15 cellular contexts compared by ENCODE assay signal in genomic region chr5:171946382-171946781, GRCh38.
DNase-seq lines count a peak whose midpoint lies in the region; ATAC-seq and TF ChIP-seq lines count a peak whose summit lies in the region.
"Had no signal": no experiment of that assay in that cellular context is flagged by ENCODE, and none has a peak within 500 bp of the region (broad histone marks: within the 10 kb centered on the region; RNA-seq: fewer than 3 reads in every experiment).

No MANE protein-coding gene starts in this region.

- BruUV-seq in Calu3 (replicated peaks; lab: Mats Ljungman, UMichigan): no TSS peak

- peaks cover 15% of the 10 kb centered on the region for H3K4me1 ChIP-seq in mucosa of descending colon (ENCODE audit: low read depth)

- intact Hi-C loops in Calu3 (cut with micrococcal nuclease; ENCODE audit: unreplicated experiment): loop anchor here (1.0 kb wide), 1 partner anchor 8 kb away; no protein-coding TSS in a partner anchor
- intact Hi-C loops in mucosa of descending colon (cut with DNase I, micrococcal nuclease): no loop called here
- intact Hi-C loops in activated CD4-positive, alpha-beta T cell treated with anti-CD3 and anti-CD28 coated beads, Interleukin-2, amount 10 ng/mL, durations not matched to agents 24 days and 14 days (cut with micrococcal nuclease): no loop called here

- peaks cover 42% of the 10 kb centered on the region for H3K4me1 Mint-ChIP-seq in Calu3 (ENCODE audit: low read depth, unreplicated experiment)
- H3K4me1 Mint-ChIP-seq in progenitor cell of endocrine pancreas (ENCODE audit: low read depth): peaks cover 19% of the 10 kb centered on the region
- H3K4me1 Mint-ChIP-seq in activated CD4-positive, alpha-beta T cell treated with anti-CD3 and anti-CD28 coated beads, Interleukin-2, amount 10 ng/mL, durations not matched to agents 24 days and 14 days: peaks cover 19% of the 10 kb centered on the region

- no peaks in the 10 kb centered on the region for H3K9me3 ChIP-seq in mucosa of descending colon
- H3K9me3 ChIP-seq: body of pancreas had no signal

- TF ChIP-seq CTCF in Calu3 (IDR thresholded peaks at IDR 0.05; ENCODE audit: unreplicated experiment) (no peak), progenitor cell of endocrine pancreas (IDR thresholded peaks at IDR 0.05; ENCODE audit: unreplicated experiment) (peak; percentile 21), mucosa of descending colon (IDR thresholded peaks at IDR 0.05) (no peak)

- no peaks in the 10 kb centered on the region for H3K9me3 Mint-ChIP-seq in Calu3 (ENCODE audit: low read depth, unreplicated experiment)
- no peaks in the 10 kb centered on the region for H3K9me3 Mint-ChIP-seq in progenitor cell of endocrine pancreas (ENCODE audit: low read depth)
- no peaks in the 10 kb centered on the region for H3K9me3 Mint-ChIP-seq in activated CD4-positive, alpha-beta T cell treated with anti-CD3 and anti-CD28 coated beads, Interleukin-2, amount 10 ng/mL, durations not matched to agents 24 days and 14 days
- H3K9me3 Mint-ChIP-seq: CD14-positive monocyte had no signal

- no peak for DNase-seq in Calu3
- DNase-seq in HuH-7 (ENCODE audit: low spot score): peak; percentile 22
- no peak for DNase-seq in epithelial cell of prostate (ENCODE audit: low read depth, low spot score)
- DNase-seq in progenitor cell of endocrine pancreas (ENCODE audit: low spot score, unreplicated experiment): no peak
- no peak for DNase-seq in mucosa of descending colon
- no peak for DNase-seq in stimulated activated CD4-positive, alpha-beta T cell treated with anti-CD3 and anti-CD28 coated beads, Interleukin-15, amount 100 ng/mL, for 24 hours
- DNase-seq in activated CD4-positive, alpha-beta T cell treated with anti-CD3 and anti-CD28 coated beads, Interleukin-2, amount 10 ng/mL, durations not matched to agents 24 days and 14 days: no peak
- DNase-seq: activated naive CD4-positive, alpha-beta T cell; body of pancreas; GOT3; left ventricle myocardium superior; naive thymus-derived CD8-positive, alpha-beta T cell; NCI-H774 had no signal

- no peaks in the 10 kb centered on the region for H3K36me3 Mint-ChIP-seq in Calu3 (ENCODE audit: insufficient read depth, unreplicated experiment)
- H3K36me3 Mint-ChIP-seq in progenitor cell of endocrine pancreas (ENCODE audit: insufficient read depth): no peaks in the 10 kb centered on the region
- H3K36me3 Mint-ChIP-seq in activated CD4-positive, alpha-beta T cell treated with anti-CD3 and anti-CD28 coated beads, Interleukin-2, amount 10 ng/mL, durations not matched to agents 24 days and 14 days (ENCODE audit: low read depth): peaks cover 2% of the 10 kb centered on the region
- H3K36me3 Mint-ChIP-seq: naive thymus-derived CD8-positive, alpha-beta T cell had no signal

- H3K27ac ChIP-seq in epithelial cell of prostate: peak overlapping the region; percentile 38

- H3K27me3 Mint-ChIP-seq in Calu3 (ENCODE audit: unreplicated experiment): no peaks in the 10 kb centered on the region
- H3K27me3 Mint-ChIP-seq in progenitor cell of endocrine pancreas: no peaks in the 10 kb centered on the region
- H3K27me3 Mint-ChIP-seq in activated CD4-positive, alpha-beta T cell treated with anti-CD3 and anti-CD28 coated beads, Interleukin-2, amount 10 ng/mL, durations not matched to agents 24 days and 14 days: no peaks in the 10 kb centered on the region
- H3K27me3 Mint-ChIP-seq: naive thymus-derived CD8-positive, alpha-beta T cell had no signal

- H3K27ac Mint-ChIP-seq in Calu3 (ENCODE audit: unreplicated experiment): peak overlapping the region; percentile 43
- peak overlapping the region; percentile 8 for H3K27ac Mint-ChIP-seq in progenitor cell of endocrine pancreas
- H3K27ac Mint-ChIP-seq in activated CD4-positive, alpha-beta T cell treated with anti-CD3 and anti-CD28 coated beads, Interleukin-2, amount 10 ng/mL, durations not matched to agents 24 days and 14 days: no peak overlapping the region

- H3K36me3 ChIP-seq in mucosa of descending colon (ENCODE audit: low read depth): no peaks in the 10 kb centered on the region

- H3K4me3 Mint-ChIP-seq in Calu3 (ENCODE audit: low read depth, unreplicated experiment): peak overlapping the region; percentile 1
- H3K4me3 Mint-ChIP-seq in progenitor cell of endocrine pancreas (ENCODE audit: low read depth): no peak overlapping the region
- H3K4me3 Mint-ChIP-seq in activated CD4-positive, alpha-beta T cell treated with anti-CD3 and anti-CD28 coated beads, Interleukin-2, amount 10 ng/mL, durations not matched to agents 24 days and 14 days: no peak overlapping the region
- H3K4me3 Mint-ChIP-seq: CD14-positive monocyte; naive thymus-derived CD8-positive, alpha-beta T cell had no signal

- CTCF ChIA-PET in Calu3 (lab: Charles Lee): interaction anchor here (0.7 kb wide), 1 partner anchor 34 kb away, joined by 4 read pairs; no protein-coding TSS in a partner anchor

- H3K4me3 ChIP-seq in mucosa of descending colon: no peak overlapping the region
- H3K4me3 ChIP-seq: body of pancreas, GM12878 had no signal

- no peak for ATAC-seq in mucosa of descending colon
- ATAC-seq: body of pancreas; GM12878; left ventricle myocardium superior; naive thymus-derived CD8-positive, alpha-beta T cell had no signal
